Comparison of ENCODE assay signal across 8 cellular contexts in the genomic region with DNA sequence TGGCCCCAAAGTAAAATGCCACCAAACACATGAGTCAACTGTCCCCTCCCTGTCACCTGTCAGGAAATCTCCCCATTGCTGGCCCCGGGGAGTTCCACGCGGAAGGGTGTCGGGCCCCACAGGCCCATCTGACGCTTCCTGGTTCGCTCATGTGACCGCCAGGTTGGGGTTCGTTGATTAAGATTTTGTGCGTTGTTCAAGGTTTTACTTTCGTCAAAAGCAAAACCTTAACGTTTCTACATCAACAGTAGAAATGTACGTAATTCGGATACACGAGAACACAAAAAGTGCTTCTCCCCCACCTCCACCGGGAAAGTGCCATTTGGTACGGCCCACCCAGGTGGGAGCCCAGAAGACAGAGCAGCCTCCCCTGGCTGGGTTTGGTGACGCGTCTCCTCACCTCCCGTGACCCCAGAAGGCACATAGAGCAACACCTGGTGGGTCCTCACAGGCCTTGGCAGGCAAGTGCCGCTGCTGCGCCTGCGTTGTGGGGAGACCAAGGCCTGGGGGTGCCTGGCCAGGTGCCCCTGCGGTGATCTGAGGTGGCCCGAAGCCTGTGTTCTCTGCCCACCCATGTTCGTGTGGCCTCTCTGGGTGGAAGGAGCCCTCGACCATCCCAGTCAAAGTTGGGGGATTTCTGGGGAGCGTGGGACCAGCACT.
DNase-seq lines count a peak whose midpoint lies in the region; ATAC-seq and TF ChIP-seq lines count a peak whose summit lies in the region.

No MANE protein-coding gene starts in this region.

- H3K4me1 ChIP-seq in GM23338 (ENCODE audit: insufficient read depth), result peaks cover 21% of the 10 kb centered on the region

- H3K36me3 Mint-ChIP-seq in GM23338 (ENCODE audit: low read depth) (peaks cover 7% of the 10 kb centered on the region; the same call in 2 of the 3 replicates), WTC11 (peaks cover 4% of the 10 kb centered on the region; the same call in 1 of the 2 replicates), endothelial cell (ENCODE audit: low read depth, unreplicated experiment) (peaks cover 7% of the 10 kb centered on the region)

- H3K4me3 ChIP-seq in GM08714 (ENCODE audit: low read length) (peak overlapping the region; percentile 4; the same call in 1 of the 2 replicates), GM23338 (no peak overlapping the region)

- H3K27me3 Mint-ChIP-seq in GM23338 (ENCODE audit: insufficient read depth, low read depth, poor library complexity), result peaks cover 13% of the 10 kb centered on the region
- no peaks in the 10 kb centered on the region for H3K27me3 Mint-ChIP-seq in WTC11 (ENCODE audit: low read depth)
- peaks cover 9% of the 10 kb centered on the region for H3K27me3 Mint-ChIP-seq in endothelial cell (ENCODE audit: unreplicated experiment)

- H4K20me1 ChIP-seq in GM23338 (replicated peaks; ENCODE audit: insufficient read depth), result no peaks in the 10 kb centered on the region

- no peaks in the 10 kb centered on the region for H3K36me3 ChIP-seq in GM23338 (ENCODE audit: insufficient read depth)

- H3K9me3 Mint-ChIP-seq in GM23338, result no peaks in the 10 kb centered on the region
- H3K9me3 Mint-ChIP-seq in WTC11, result no peaks in the 10 kb centered on the region
- H3K9me3 Mint-ChIP-seq in endothelial cell (ENCODE audit: unreplicated experiment), result no peaks in the 10 kb centered on the region

- CTCF ChIA-PET in WTC11 (lab: Charles Lee), result interaction anchor here (1.0 to 2.7 kb wide), 9 partner anchors 9 to 431 kb away, joined by 3 to 20 read pairs (median 7); partner anchors contain the start of gene FEM1A

- H3K27me3 ChIP-seq in GM23338 (ENCODE audit: insufficient read depth), result no peaks in the 10 kb centered on the region

- H3K27ac ChIP-seq in GM23338 (ENCODE audit: low read depth), result peak overlapping the region; percentile 78

- H2AFZ ChIP-seq in GM23338, result no peak overlapping the region

- no peak overlapping the region for H3K4me2 ChIP-seq in GM23338

- H3K4me3 Mint-ChIP-seq in GM23338, result no peak overlapping the region; the same call in 2 of the 3 replicates
- no peak overlapping the region for H3K4me3 Mint-ChIP-seq in WTC11
- no peak overlapping the region for H3K4me3 Mint-ChIP-seq in endothelial cell (ENCODE audit: unreplicated experiment)

- H3K79me2 ChIP-seq in GM23338 (replicated peaks; ENCODE audit: insufficient read depth), result no peaks in the 10 kb centered on the region

- H3K4me1 Mint-ChIP-seq in GM23338 (peaks cover 45% of the 10 kb centered on the region), WTC11 (peaks cover 30% of the 10 kb centered on the region), endothelial cell (ENCODE audit: unreplicated experiment) (no peaks in the 10 kb centered on the region)

- H3K27ac Mint-ChIP-seq in GM23338 (peak overlapping the region; percentile 82), WTC11 (peak overlapping the region; percentile 95), endothelial cell (ENCODE audit: unreplicated experiment) (peak overlapping the region; percentile 18)

- ATAC-seq in GM23338 (no peak), WTC11 (no peak), GM21360 (IDR thresholded peaks at IDR 0.05; ENCODE audit: unreplicated experiment) (no peak)

- no peaks in the 10 kb centered on the region for H3K9me2 ChIP-seq in GM23338 (ENCODE audit: insufficient read depth)

- no peak for DNase-seq in GM23338 (ENCODE audit: low spot score)
- DNase-seq in WTC11 (ENCODE audit: low spot score), result no peak
- DNase-seq in endothelial cell (ENCODE audit: low spot score), result no peak
- DNase-seq in DMS79 (lab: John Stamatoyannopoulos, UW), result no peak
- no peak for DNase-seq in cortex of kidney (lab: John Stamatoyannopoulos, UW)
- DNase-seq in kidney tubule cell (ENCODE audit: low spot score), result no peak

- H3F3A ChIP-seq in GM23338 (replicated peaks; ENCODE audit: low read depth), result no peaks in the 10 kb centered on the region; the same call in 1 of the 2 replicates

- TF ChIP-seq CTCF in GM23338 (conservative IDR thresholded peaks at IDR 0.05; ENCODE audit: low read depth in 2 of 2) (no peak), WTC11 (IDR thresholded peaks at IDR 0.05) (no peak), endothelial cell (IDR thresholded peaks at IDR 0.05; ENCODE audit: unreplicated experiment) (no peak)

- POLR2A ChIA-PET in WTC11 (lab: Charles Lee), result no interaction called here

TF ChIP-seq in GM23338, 12 proteins besides CTCF, POLR2A, EP300 and RAD21 (continues in another document):
- TF ChIP-seq STAT1 (IDR thresholded peaks at IDR 0.05; ENCODE audit: unreplicated experiment) (no peak), ZNF114 (CRISPR knock-in tag; IDR thresholded peaks at IDR 0.05) (no peak), EZH2 (IDR thresholded peaks at IDR 0.05; ENCODE audit: low read depth, unreplicated experiment) (no peak), CREB1 (CRISPR knock-in tag; IDR thresholded peaks at IDR 0.05; ENCODE audit: low read depth) (no peak), REST (IDR thresholded peaks at IDR 0.05; ENCODE audit: unreplicated experiment) (no peak), JUNB (IDR thresholded peaks at IDR 0.05; ENCODE audit: unreplicated experiment) (no peak), POLR2AphosphoS5 (IDR thresholded peaks at IDR 0.05; ENCODE audit: low read depth) (no peak), EZH2phosphoT487 (IDR thresholded peaks at IDR 0.05; ENCODE audit: unreplicated experiment) (no peak)

TF ChIP-seq in WTC11, 78 proteins besides CTCF, POLR2A, EP300 and RAD21:
- TF ChIP-seq NFE2L1 (CRISPR knock-in tag; IDR thresholded peaks at IDR 0.05) (no peak), ZNF423 (CRISPR knock-in tag; IDR thresholded peaks at IDR 0.05) (no peak), RORB (CRISPR knock-in tag; IDR thresholded peaks at IDR 0.05) (no peak), SMAD3 (CRISPR knock-in tag; IDR thresholded peaks at IDR 0.05; ENCODE audit: borderline replicate concordance) (no peak), ZNF416 (CRISPR knock-in tag; IDR thresholded peaks at IDR 0.05) (no peak), CREB1 (CRISPR knock-in tag; IDR thresholded peaks at IDR 0.05) (no peak), NR1H2 (CRISPR knock-in tag; IDR thresholded peaks at IDR 0.05) (no peak), TEAD1 (CRISPR knock-in tag; IDR thresholded peaks at IDR 0.05) (no peak), ZNF138 (CRISPR knock-in tag; conservative IDR thresholded peaks at IDR 0.05) (no peak), ARID4B (CRISPR knock-in tag; IDR thresholded peaks at IDR 0.05; ENCODE audit: borderline replicate concordance) (no peak), GTF2I (CRISPR knock-in tag; conservative IDR thresholded peaks at IDR 0.05) (no peak), ZNF219 (CRISPR knock-in tag; IDR thresholded peaks at IDR 0.05; ENCODE audit: borderline replicate concordance) (no peak)
- TF ChIP-seq, protein P1, sequence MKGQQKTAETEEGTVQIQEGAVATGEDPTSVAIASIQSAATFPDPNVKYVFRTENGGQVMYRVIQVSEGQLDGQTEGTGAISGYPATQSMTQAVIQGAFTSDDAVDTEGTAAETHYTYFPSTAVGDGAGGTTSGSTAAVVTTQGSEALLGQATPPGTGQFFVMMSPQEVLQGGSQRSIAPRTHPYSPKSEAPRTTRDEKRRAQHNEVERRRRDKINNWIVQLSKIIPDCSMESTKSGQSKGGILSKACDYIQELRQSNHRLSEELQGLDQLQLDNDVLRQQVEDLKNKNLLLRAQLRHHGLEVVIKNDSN (CRISPR knock-in tag; IDR thresholded peaks at IDR 0.05), result no peak
TF ChIP-seq in WTC11: peak in this region for 0.

Comparison
In these comparisons a context has a peak if more than half of its experiments do, and no peak if none do; other contexts are left out.
1. H3K27ac Mint-ChIP-seq: peak in every context shown above with its lines; median percentile 95 in WTC11; 82 in GM23338; 18 in endothelial cell.